11 cellular contexts compared by ENCODE assay signal in the genomic region with DNA sequence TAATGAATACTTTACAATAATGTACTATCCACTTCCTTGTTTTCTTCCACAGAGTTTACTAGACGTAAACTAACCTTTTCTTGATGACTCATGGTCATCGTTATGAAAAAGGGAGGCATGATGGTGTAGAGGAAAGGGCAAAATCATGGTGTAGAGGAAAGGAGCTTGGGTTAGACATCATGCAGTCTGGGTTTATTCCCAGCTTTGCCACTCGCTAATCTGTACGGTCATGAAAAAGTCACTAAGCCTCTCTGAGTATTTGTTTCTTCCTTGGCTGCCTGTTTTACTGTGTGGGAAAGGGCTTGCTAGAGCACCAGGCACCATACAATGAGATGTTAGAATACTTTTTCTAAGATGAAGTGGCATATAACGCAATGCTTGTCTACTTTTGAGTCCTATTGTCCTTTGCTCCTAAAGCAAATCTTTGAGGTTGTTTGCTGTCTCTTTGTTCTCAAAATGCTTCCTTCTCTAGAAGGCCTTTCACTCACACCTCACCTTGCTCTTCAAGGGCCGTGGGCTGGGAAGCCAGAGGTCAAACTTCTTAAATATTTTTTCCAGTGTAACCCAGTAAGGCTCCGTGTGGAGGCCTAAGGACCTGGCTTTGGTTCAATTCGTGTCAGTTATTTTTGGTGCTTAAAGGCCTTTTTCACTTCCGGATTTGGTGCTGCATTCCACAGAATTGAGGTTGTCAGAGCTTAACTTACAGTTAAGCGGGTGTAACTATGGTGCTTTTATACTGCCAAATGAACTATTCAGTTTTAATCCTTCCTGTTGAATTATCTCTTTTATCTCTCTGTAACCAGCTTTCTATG. TPM values are rescaled to one million over a fixed set of nuclear protein-coding genes. Genes with fewer than 3 reads are reported as not detected.
A peak's percentile ranks its signal among the peaks of the same experiment; 100 is the strongest.
DNase-seq lines count a peak whose midpoint lies in the region; ATAC-seq and TF ChIP-seq lines count a peak whose summit lies in the region.
"Had no signal": no experiment of that assay in that cellular context is flagged by ENCODE, and none has a peak within 500 bp of the region (broad histone marks: within the 10 kb centered on the region; RNA-seq: fewer than 3 reads in every experiment).

No MANE protein-coding gene starts in this region.

- DNase-seq in CD1c-positive myeloid dendritic cell (ENCODE audit: extremely low spot score): peak; percentile 87
- DNase-seq in M059J (ENCODE audit: low read depth): peak; percentile 69
- DNase-seq in myocyte (ENCODE audit: low read depth): peak; percentile 55
- no peak for DNase-seq in DMS79 treated with DMSO at 0.1 percent for 48 hours (lab: John Stamatoyannopoulos, UW)
- no peak for DNase-seq in posterior cingulate gyrus
- DNase-seq in T-helper 17 cell: no peak
- DNase-seq: activated naive CD4-positive, alpha-beta T cell; NCI-H1048 had no signal

- peaks cover 0 to 3% (median 0%) of the 10 kb centered on the region in 5 experiments for H3K9me3 Mint-ChIP-seq in brain

- H3K9me3 ChIP-seq in T-helper 17 cell (ENCODE audit: control insufficient read depth, low read length, poor library complexity, severe bottlenecking): no peaks in the 10 kb centered on the region

- H3K36me3 Mint-ChIP-seq in brain (no peaks in the 10 kb centered on the region), T-helper 17 cell (ENCODE audit: low read depth) (peaks cover 2% of the 10 kb centered on the region)

- H3K27me3 Mint-ChIP-seq in brain: peaks cover 42% of the 10 kb centered on the region
- peaks cover 7% of the 10 kb centered on the region for H3K27me3 Mint-ChIP-seq in T-helper 17 cell

- no peak for TF ChIP-seq CTCF in brain (conservative IDR thresholded peaks at IDR 0.05)

- ATAC-seq in HG03439 (IDR thresholded peaks at IDR 0.05; ENCODE audit: unreplicated experiment) (no peak), T-helper 17 cell (no peak)

- intact Hi-C loops in posterior cingulate gyrus (cut with DNase I): no loop called here

- H3K4me1 Mint-ChIP-seq in brain (peaks cover 11% of the 10 kb centered on the region), T-helper 17 cell (peaks cover 22% of the 10 kb centered on the region)

- H3K4me3 Mint-ChIP-seq in brain (no peak overlapping the region), T-helper 17 cell (no peak overlapping the region)

- H3K27ac Mint-ChIP-seq in brain (peak overlapping the region in 3 of 5 experiments; percentile 6 to 41 (median 13)), T-helper 17 cell (no peak overlapping the region)

RNA-seq across cellular contexts. Expression of gene ETV3, which starts 9.9 kb away (rescaled TPM):
- total RNA-seq in M059J (2014; rRNA removed; shearing (Covaris generic)): 8.2 and 8.8 TPM in 2 replicates
- 4.5 TPM for polyA plus RNA-seq in brain (ENCODE audit: insufficient read depth, low read depth, low replicate concordance)
- total RNA-seq in myocyte: 9.7 and 11.7 TPM in 2 replicates
- polyA plus RNA-seq in myocyte (2012): 12.2 TPM
- total RNA-seq in T-helper 17 cell: 10 to 100 TPM; 74.0 to 78.2 TPM

RNA-seq across cellular contexts. Expression of gene ETV3L, which starts 48.5 kb away (rescaled TPM):
- total RNA-seq in M059J (2014; rRNA removed; shearing (Covaris generic)): not detected in 2 replicates
- polyA plus RNA-seq in brain (ENCODE audit: insufficient read depth, low read depth, low replicate concordance): not detected
- total RNA-seq in myocyte (not detected in 2 replicates), T-helper 17 cell (under 1 TPM in 1 of 2 donors, not detected in 1; 0.15 TPM)
- polyA plus RNA-seq in myocyte (2012): not detected
- total RNA-seq: mucosa of gallbladder had no signal

Comparison
In these comparisons a context has a peak if more than half of its experiments do, and no peak if none do; other contexts are left out.
1. DNase-seq: peak in CD1c-positive myeloid dendritic cell (single experiment), M059J (single experiment) and myocyte (single experiment); none in DMS79 treated with DMSO at 0.1 percent for 48 hours (single experiment), posterior cingulate gyrus (0 of 10) and T-helper 17 cell (0 of 3).